9 cellular contexts compared by ENCODE assay signal in the genomic region with DNA sequence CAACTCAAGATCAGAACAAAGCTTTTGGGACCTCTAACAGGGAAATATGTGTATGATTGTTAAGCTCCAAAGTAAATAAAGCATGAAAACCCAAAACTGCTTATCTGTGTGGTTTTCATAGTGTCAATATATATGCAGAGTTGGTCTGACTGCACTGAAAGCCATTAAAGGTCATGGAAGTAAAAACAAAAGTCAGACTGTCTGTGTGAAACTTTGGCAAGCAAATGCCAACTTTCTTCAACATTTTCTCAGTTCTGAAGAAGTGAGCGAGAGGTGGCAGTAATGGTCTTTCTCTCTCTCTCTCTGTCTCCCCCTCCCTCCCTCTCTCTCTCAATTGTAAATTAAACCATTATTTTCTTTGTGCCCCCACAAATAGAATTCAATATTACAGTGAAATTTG.
DNase-seq lines count a peak whose midpoint lies in the region; ATAC-seq lines count a peak whose summit lies in the region.
"Had no signal": no experiment of that assay in that cellular context is flagged by ENCODE, and none has a peak within 500 bp of the region (broad histone marks: within the 10 kb centered on the region; RNA-seq: fewer than 3 reads in every experiment).

No MANE protein-coding gene starts in this region.

- ATAC-seq in GM19025 (IDR thresholded peaks at IDR 0.05; ENCODE audit: low read depth, unreplicated experiment) (peak; percentile 70), HG03342 (IDR thresholded peaks at IDR 0.05; ENCODE audit: unreplicated experiment) (peak; percentile 67), GM21528 (IDR thresholded peaks at IDR 0.05; ENCODE audit: low FRiP score, unreplicated experiment) (no peak)
- peak; percentile 81 to 87 for ATAC-seq in activated naive CD4-positive, alpha-beta T cell treated with anti-CD3 and anti-CD28 coated beads, Interleukin-2, amount 50 U/mL, for 72 hours
- ATAC-seq: HCT116 had no signal

- peaks cover 11 to 25% of the 10 kb centered on the region in 2 donors for H3K36me3 Mint-ChIP-seq in activated naive CD4-positive, alpha-beta T cell treated with anti-CD3 and anti-CD28 coated beads, Interleukin-2, amount 50 U/mL, for 72 hours

- H3K9me3 Mint-ChIP-seq in activated naive CD4-positive, alpha-beta T cell treated with anti-CD3 and anti-CD28 coated beads, Interleukin-2, amount 50 U/mL, for 72 hours, result peaks cover 12% of the 10 kb centered on the region in 2 donors

- H3K4me1 ChIP-seq in BLaER1, result peaks cover 59% of the 10 kb centered on the region

- H3K9me3 ChIP-seq in BLaER1, result no peaks in the 10 kb centered on the region

- peak overlapping the region; percentile 44; the same call in 1 of the 2 replicates for H3K9ac ChIP-seq in BLaER1

- H3K27me3 ChIP-seq in BLaER1, result no peaks in the 10 kb centered on the region

- H3K4me3 ChIP-seq in BLaER1, result no peak overlapping the region

- no peaks in the 10 kb centered on the region for H3K36me3 ChIP-seq in BLaER1

- H4K20me1 ChIP-seq in BLaER1, result no peaks in the 10 kb centered on the region

- peak overlapping the region; percentile 31 to 95 for H3K27ac Mint-ChIP-seq in activated naive CD4-positive, alpha-beta T cell treated with anti-CD3 and anti-CD28 coated beads, Interleukin-2, amount 50 U/mL, for 72 hours

- peak overlapping the region; percentile 72 for H3K4me2 ChIP-seq in BLaER1

- no peak for DNase-seq in activated naive CD4-positive, alpha-beta T cell treated with anti-CD3 and anti-CD28 coated beads, Interleukin-2, amount 50 U/mL, for 72 hours (ENCODE audit: low spot score in 2 of 2)
- DNase-seq in myocyte (ENCODE audit: low read depth), result peak; percentile 37
- no peak for DNase-seq in SKM-1 (lab: John Stamatoyannopoulos, UW; ENCODE audit: unreplicated experiment)
- no peak for DNase-seq in D341Med (ENCODE audit: low spot score)

- peak overlapping the region; percentile 75 for H3K27ac ChIP-seq in BLaER1
